ENCODE assay signal across 11 cellular contexts in genomic region chr7:137986252-137987010, GRCh38. TPM values are rescaled to one million over a fixed set of nuclear protein-coding genes. Genes with fewer than 3 reads are reported as not detected.
A peak's percentile ranks its signal among the peaks of the same experiment; 100 is the strongest.
DNase-seq lines count a peak whose midpoint lies in the region; ATAC-seq and TF ChIP-seq lines count a peak whose summit lies in the region.
"Had no signal": no experiment of that assay in that cellular context is flagged by ENCODE, and none has a peak within 500 bp of the region (broad histone marks: within the 10 kb centered on the region; RNA-seq: fewer than 3 reads in every experiment).

No MANE protein-coding gene starts in this region.

- DNase-seq in GM23248 (peak; percentile 91), brain microvascular endothelial cell (no peak), left lung (no peak), stromal cell of bone marrow (ENCODE audit: low read depth) (peak; percentile 89), activated T-cell treated with anti-CD3 and anti-CD28 coated beads for 4 hours (no peak), cerebellar nuclear complex (lab: John Stamatoyannopoulos, UW) (no peak), A172 (ENCODE audit: low spot score) (no peak)
- no peak for DNase-seq in activated effector memory CD4-positive, alpha-beta T cell treated with Interleukin-2 at 50 U/mL for 16 hours
- DNase-seq: NCI-H1105 treated with DMSO at 0.1 percent for 48 hours; stimulated activated naive CD4-positive, alpha-beta T cell had no signal

- H3K27ac ChIP-seq in GM23248 (peak overlapping the region; percentile 89), brain microvascular endothelial cell (peak overlapping the region; percentile 65), left lung (peak overlapping the region; percentile 16 to 50)
- H3K27ac ChIP-seq: VCaP had no signal

- TF ChIP-seq CTCF in brain microvascular endothelial cell (IDR thresholded peaks at IDR 0.05; ENCODE audit: low read depth, low read length, missing control alignments) (no peak), left lung (IDR thresholded peaks at IDR 0.05) (no peak)

- H3K4me1 ChIP-seq in GM23248 (ENCODE audit: insufficient read depth) (peaks cover 78% of the 10 kb centered on the region), left lung (peaks cover 37 to 41% of the 10 kb centered on the region in 2 donors)

- in situ Hi-C loops in GM23248 (cut with MboI): no loop called here
- in situ Hi-C loops in brain microvascular endothelial cell (cut with HindIII; ENCODE audit: low pct_ligation_motif_present, low sequenced_read_pairs): no loop called here

- H3K36me3 ChIP-seq in GM23248 (ENCODE audit: low read depth) (peaks cover 11% of the 10 kb centered on the region), brain microvascular endothelial cell (replicated peaks) (peaks cover 22% of the 10 kb centered on the region), left lung (peaks cover 0 to 7% of the 10 kb centered on the region in 2 donors)

- H3K9me3 ChIP-seq in GM23248 (ENCODE audit: low read depth) (no peaks in the 10 kb centered on the region), left lung (peaks cover 0 to 10% of the 10 kb centered on the region in 2 donors)

- H3K9ac ChIP-seq in GM23248: peak overlapping the region; percentile 76

- H3K9me2 ChIP-seq in GM23248 (ENCODE audit: insufficient read depth): no peaks in the 10 kb centered on the region

- intact Hi-C loops in left lung (cut with DNase I): no loop called here

- no peaks in the 10 kb centered on the region for H4K20me1 ChIP-seq in GM23248 (ENCODE audit: insufficient read depth)

- WGBS in GM23248 (ENCODE audit: low coverage in 1 of 2, low lambda C conversion rate in 2 of 2, missing lambda C conversion rate in 2 of 2), 2 experiments: 23 to 27% methylated on average over 14 of the region's 14 CpGs

- ATAC-seq in left lung: peak; percentile 69

- H3K27me3 ChIP-seq in GM23248 (replicated peaks; ENCODE audit: insufficient read depth) (no peaks in the 10 kb centered on the region), brain microvascular endothelial cell (replicated peaks) (no peaks in the 10 kb centered on the region), left lung (no peaks in the 10 kb centered on the region)

- H3K4me2 ChIP-seq in GM23248 (ENCODE audit: unreplicated experiment): peak overlapping the region; percentile 74

- H3F3A ChIP-seq in GM23248 (ENCODE audit: insufficient read depth): peaks cover 74% of the 10 kb centered on the region

- H3K4me3 ChIP-seq in GM23248 (peak overlapping the region; percentile 37), brain microvascular endothelial cell (ENCODE audit: low read depth, low read length) (no peak overlapping the region), left lung (no peak overlapping the region)

- peaks cover 97% of the 10 kb centered on the region for H3K79me2 ChIP-seq in GM23248 (ENCODE audit: insufficient read depth)

- H2AFZ ChIP-seq in GM23248: no peak overlapping the region

RNA-seq across cellular contexts. Expression of gene CREB3L2, which starts 15.5 kb away (rescaled TPM):
- total RNA-seq in GM23248 (2014; rRNA removed; shearing (Covaris generic)): 43.7 and 67.9 TPM in 2 replicates
- polyA plus RNA-seq in GM23248 (2016; fragmentation: Nextera tagmentation; extraction: Ambion mirVana): 49.7 and 53.7 TPM in 2 replicates
- 10 to 100 TPM; 57.9 to 60.8 TPM for total RNA-seq in left lung
- total RNA-seq in A172 (2014; rRNA removed; shearing (Covaris generic)): 3.9 and 5.5 TPM in 2 replicates

Comparison
In these comparisons a context has a peak if more than half of its experiments do, and no peak if none do; other contexts are left out.
1. DNase-seq: peak in GM23248 (single experiment) and stromal cell of bone marrow (single experiment); none in brain microvascular endothelial cell (single experiment), left lung (0 of 2), activated effector memory CD4-positive, alpha-beta T cell treated with Interleukin-2 at 50 U/mL for 16 hours (single experiment), activated T-cell treated with anti-CD3 and anti-CD28 coated beads for 4 hours (single experiment), cerebellar nuclear complex (0 of 2) and A172 (single experiment).
2. H3K27ac ChIP-seq: peak in every context shown above with its lines; median percentile 89 in GM23248; 65 in brain microvascular endothelial cell; 33 in left lung.